22 cellular contexts compared by ENCODE assay signal in genomic region chr5:160171656-160172055, GRCh38. TPM values are rescaled to one million over a fixed set of nuclear protein-coding genes. Genes with fewer than 3 reads are reported as not detected.
DNase-seq lines count a peak whose midpoint lies in the region; FAIRE-seq and TF ChIP-seq lines count a peak whose summit lies in the region.
"Had no signal": no experiment of that assay in that cellular context is flagged by ENCODE, and none has a peak within 500 bp of the region (broad histone marks: within the 10 kb centered on the region; RNA-seq: fewer than 3 reads in every experiment).

No MANE protein-coding gene starts in this region.

- no peaks in the 10 kb centered on the region for H3K79me2 ChIP-seq in H9 (ENCODE audit: insufficient read depth, low read length)
- H3K79me2 ChIP-seq in keratinocyte (ENCODE audit: control insufficient read depth, insufficient read depth, low read length): no peaks in the 10 kb centered on the region

- dilution Hi-C loops in keratinocyte (cut with MboI; ENCODE audit: extremely low pct_ligation_motif_present, low sequenced_read_pairs): no loop called here

- no peak overlapping the region for H3T11ph ChIP-seq in H9 (ENCODE audit: low read length)

- H3K9me1 ChIP-seq in keratinocyte (ENCODE audit: control insufficient read depth, extremely low read depth, insufficient read depth, low read length): peaks cover 2% of the 10 kb centered on the region

- H2AFZ ChIP-seq in H9 (ENCODE audit: low read length) (no peak overlapping the region), keratinocyte (ENCODE audit: control insufficient read depth, low read length) (no peak overlapping the region)

- H3K4me2 ChIP-seq in H9 (ENCODE audit: insufficient read depth, insufficient read length, low read length): no peak overlapping the region
- no peak overlapping the region for H3K4me2 ChIP-seq in keratinocyte (ENCODE audit: control insufficient read depth, extremely low read depth, insufficient read depth, low read depth, low read length)

- no peaks in the 10 kb centered on the region; a peak in 1 of 5 replicates for H3K9me3 Mint-ChIP-seq in H9
- H3K9me3 Mint-ChIP-seq: WTC11 had no signal

- H3K27me3 ChIP-seq in H9 (ENCODE audit: insufficient read depth, low read length) (no peaks in the 10 kb centered on the region), brain microvascular endothelial cell (replicated peaks) (no peaks in the 10 kb centered on the region), keratinocyte (ENCODE audit: control insufficient read depth, extremely low read depth, insufficient read depth, low read length) (no peaks in the 10 kb centered on the region)
- H3K27me3 ChIP-seq: upper lobe of left lung had no signal

- H3K14ac ChIP-seq in H9 (ENCODE audit: insufficient read depth, low read length): no peak overlapping the region

- H2BK12ac ChIP-seq in H9 (ENCODE audit: insufficient read length, low read depth, low read length): no peak overlapping the region

- no peaks in the 10 kb centered on the region for H3K79me1 ChIP-seq in H9 (ENCODE audit: insufficient read depth, low read depth, low read length, poor library complexity, severe bottlenecking)

- no peak overlapping the region for H2AK5ac ChIP-seq in H9 (ENCODE audit: insufficient read length, low read length)

- H3K4me3 ChIP-seq in brain microvascular endothelial cell (ENCODE audit: low read depth, low read length): no peak overlapping the region
- H3K4me3 ChIP-seq in keratinocyte (ENCODE audit: control insufficient read depth in 2 of 3, extremely low read depth in 1 of 3, insufficient read depth in 2 of 3, low read depth in 1 of 3, low read length in 3 of 3): no peak overlapping the region
- H3K4me3 ChIP-seq: spleen, upper lobe of left lung had no signal

- no CpG with 5 or more reads among the region's 2 CpGs for whole genome bisulfite sequencing in H9 (ENCODE audit: extremely low coverage, insufficient read length, low lambda C conversion rate)

- H3K4me1 ChIP-seq in H9 (ENCODE audit: insufficient read depth, low read length) (peaks cover 13% of the 10 kb centered on the region; the same call in 1 of the 2 replicates), keratinocyte (ENCODE audit: control insufficient read depth, extremely low read depth, insufficient read depth, low read length) (peaks cover 44% of the 10 kb centered on the region)

- H2BK5ac ChIP-seq in H9 (ENCODE audit: insufficient read length, low read length): no peak overlapping the region

- peak overlapping the region in 2 of 3 experiments; percentile 4 to 25; a peak in 3 of 7 replicates for H3K27ac Mint-ChIP-seq in H9
- H3K27ac Mint-ChIP-seq: WTC11 had no signal

- no peak overlapping the region for H3K27ac ChIP-seq in H9 (ENCODE audit: insufficient read length, low read depth, low read length)
- peak overlapping the region; percentile 27 for H3K27ac ChIP-seq in brain microvascular endothelial cell
- no peak overlapping the region for H3K27ac ChIP-seq in keratinocyte (ENCODE audit: control insufficient read depth, insufficient read depth, low read length)
- H3K27ac ChIP-seq: spleen, upper lobe of left lung had no signal

- no peak overlapping the region for H2BK15ac ChIP-seq in H9 (ENCODE audit: low read depth, low read length)

- no peak overlapping the region for H3K23ac ChIP-seq in H9 (ENCODE audit: insufficient read length, low read depth, low read length)

- peaks cover 58 to 63% of the 10 kb centered on the region in 2 experiments for H3K4me1 Mint-ChIP-seq in H9

- H3K4me3 Mint-ChIP-seq in H9: no peak overlapping the region
- H3K4me3 Mint-ChIP-seq: WTC11 had no signal

- H3K9ac ChIP-seq in H9 (ENCODE audit: extremely low read depth, insufficient read length, low read length) (no peak overlapping the region), keratinocyte (ENCODE audit: control insufficient read depth, extremely low read depth, insufficient read depth, low read length) (no peak overlapping the region)

- H3K36me3 ChIP-seq in brain microvascular endothelial cell (replicated peaks) (no peaks in the 10 kb centered on the region), keratinocyte (ENCODE audit: control insufficient read depth in 2 of 2, extremely low read depth in 1 of 2, insufficient read depth in 2 of 2, low read length in 2 of 2) (no peaks in the 10 kb centered on the region)
- H3K36me3 ChIP-seq: spleen, upper lobe of left lung had no signal

- no peak overlapping the region for H2BK20ac ChIP-seq in H9 (ENCODE audit: low read depth, low read length, poor library complexity, severe bottlenecking)

- no peak overlapping the region for H2BK120ac ChIP-seq in H9 (ENCODE audit: low read depth, low read length, poor library complexity, severe bottlenecking)

- in situ Hi-C loops in brain microvascular endothelial cell (cut with HindIII; ENCODE audit: low pct_ligation_motif_present, low sequenced_read_pairs): no loop called here

- FAIRE-seq in keratinocyte (lab: Jason Lieb, UNC): peak; percentile 69
- no peak for FAIRE-seq in GM19239 (lab: Jason Lieb, UNC)

- no peak for DNase-seq in H9
- peak; percentile 79 for DNase-seq in NCI-H524 treated with DMSO at 0.1 percent for 48 hours (lab: John Stamatoyannopoulos, UW)
- DNase-seq in brain microvascular endothelial cell: peak; percentile 61
- DNase-seq in keratinocyte (ENCODE audit: low read depth, low spot score): no peak
- no peak for DNase-seq in LoVo (ENCODE audit: low spot score)
- no peak for DNase-seq in amniotic stem cell (lab: John Stamatoyannopoulos, UW)
- DNase-seq in GM19239 (ENCODE audit: insufficient read length, low spot score): no peak
- DNase-seq: activated CD4-positive, alpha-beta T cell treated with anti-CD3 and anti-CD28 coated beads, Interleukin-2, amount 50 U/mL, for 48 hours; activated effector memory CD4-positive, alpha-beta T cell treated with anti-CD3 and anti-CD28 coated beads, Interleukin-2, amount 50 U/mL, for 16 hours; central memory CD4-positive, alpha-beta T cell; Kasumi-1; left colon; NCI-H1105; NCI-H2081 treated with DMSO at 0.1 percent for 48 hours; NCI-H774; spleen; stimulated activated CD4-positive, alpha-beta T cell treated with anti-CD3 and anti-CD28 coated beads, Interleukin-4, amount 100 ng/mL, for 4 hours; upper lobe of left lung had no signal

- no peak overlapping the region for H4K8ac ChIP-seq in H9 (replicated peaks; ENCODE audit: insufficient read length, low read depth, low read length)

- no peak overlapping the region for H4K91ac ChIP-seq in H9 (ENCODE audit: insufficient read length, low read depth, low read length)

- H3K23me2 ChIP-seq in H9 (ENCODE audit: insufficient read length, low read depth, low read length, poor library complexity, severe bottlenecking): no peaks in the 10 kb centered on the region

- no peak overlapping the region for H3K18ac ChIP-seq in H9 (ENCODE audit: insufficient read length, low read depth, low read length)

- H3K9me3 ChIP-seq in H9 (ENCODE audit: control insufficient read depth, low read depth, low read length) (no peaks in the 10 kb centered on the region), keratinocyte (ENCODE audit: control insufficient read depth, low read depth, low read length) (no peaks in the 10 kb centered on the region)
- H3K9me3 ChIP-seq: spleen, upper lobe of left lung had no signal

- no peaks in the 10 kb centered on the region for H3K27me3 Mint-ChIP-seq in H9 (ENCODE audit: low read depth)

- no peak overlapping the region for H4K5ac ChIP-seq in H9 (ENCODE audit: insufficient read length, low read depth, low read length)

- H3K36me3 Mint-ChIP-seq in H9 (ENCODE audit: insufficient read depth in 1 of 3, low read depth in 3 of 3): no peaks in the 10 kb centered on the region; a peak in 2 of 7 replicates
- H3K36me3 Mint-ChIP-seq: WTC11 had no signal

- H4K20me1 ChIP-seq in H9 (ENCODE audit: control insufficient read depth, insufficient read depth, insufficient read length): no peaks in the 10 kb centered on the region
- H4K20me1 ChIP-seq in keratinocyte (ENCODE audit: control insufficient read depth, extremely low read depth, insufficient read depth, low read length): no peaks in the 10 kb centered on the region

- no peak for TF ChIP-seq CTCF in H9 (conservative IDR thresholded peaks at IDR 0.05)
- TF ChIP-seq CTCF in brain microvascular endothelial cell (IDR thresholded peaks at IDR 0.05; ENCODE audit: low read depth, low read length, missing control alignments): no peak
- no peak for TF ChIP-seq CTCF in keratinocyte (optimal IDR thresholded peaks at IDR 0.05 in 1 of 3, IDR thresholded peaks at IDR 0.05 in 1 of 3, conservative IDR thresholded peaks at IDR 0.05 in 1 of 3; ENCODE audit: extremely low read depth in 1 of 3, insufficient read depth in 2 of 3, low read length in 3 of 3)

- no peak overlapping the region for H3K56ac ChIP-seq in H9 (ENCODE audit: insufficient read length, low read depth, low read length)

- H3K4ac ChIP-seq in H9 (ENCODE audit: low read depth, low read length): no peak overlapping the region

RNA-seq across cellular contexts. Expression of gene PWWP2A, which starts 52.4 kb away (rescaled TPM):
- 63.5 and 66.7 TPM in 2 replicates for total RNA-seq in H9 (2021)
- polyA plus RNA-seq in keratinocyte: 11.6 to 13.1 TPM (median 12.4 TPM) in 3 replicates
- polyA plus RNA-seq in keratinocyte (2011; ENCODE audit: low read depth): 7.3 TPM
- polyA plus RNA-seq in keratinocyte (2011; cell fraction: cytosol; rRNA removed): 7.6 and 11.9 TPM in 2 replicates
- 21.7 and 23.0 TPM in 2 replicates for polyA plus RNA-seq in keratinocyte (2011; cell fraction: nucleus; rRNA removed)
- 10.3 and 10.6 TPM in 2 replicates for polyA plus RNA-seq in keratinocyte (2012; ENCODE audit: low replicate concordance)
- polyA minus RNA-seq in keratinocyte: 6.2 to 20.8 TPM (median 7.1 TPM) in 3 replicates
- 6.1 TPM for polyA minus RNA-seq in keratinocyte (2011; cell fraction: cytosol; rRNA and poly(A)+ RNA removed)
- 6.5 and 17.2 TPM in 2 replicates for polyA minus RNA-seq in keratinocyte (2011; cell fraction: nucleus; rRNA and poly(A)+ RNA removed)

RNA-seq across cellular contexts. Expression of gene FABP6, which starts 57.6 kb away (rescaled TPM):
- total RNA-seq in H9 (2021): 5.2 and 6.2 TPM in 2 replicates
- 0.25 to 1.7 TPM in 2 of 3 replicates, not detected in the other for polyA plus RNA-seq in keratinocyte
- not detected for polyA plus RNA-seq in keratinocyte (2011; ENCODE audit: low read depth)
- 0.34 and 0.51 TPM in 2 replicates for polyA plus RNA-seq in keratinocyte (2011; cell fraction: cytosol; rRNA removed)
- 0.32 TPM in 1 of 2 replicates, not detected in the other for polyA plus RNA-seq in keratinocyte (2011; cell fraction: nucleus; rRNA removed)
- not detected in 2 replicates for polyA plus RNA-seq in keratinocyte (2012; ENCODE audit: low replicate concordance)
- polyA minus RNA-seq in keratinocyte: not detected in 3 replicates
- polyA minus RNA-seq in keratinocyte (2011; cell fraction: cytosol; rRNA and poly(A)+ RNA removed): not detected
- polyA minus RNA-seq in keratinocyte (2011; cell fraction: nucleus; rRNA and poly(A)+ RNA removed): not detected in 2 replicates
- total RNA-seq: epithelial cell of proximal tubule, left colon, mononuclear cell, pulmonary artery endothelial cell, spleen had no signal

Comparison
In these comparisons a context has a peak if more than half of its experiments do, and no peak if none do; other contexts are left out.
1. DNase-seq: peak in NCI-H524 treated with DMSO at 0.1 percent for 48 hours (single experiment) and brain microvascular endothelial cell (single experiment); none in H9 (single experiment), keratinocyte (single experiment), LoVo (single experiment), amniotic stem cell (single experiment) and GM19239 (single experiment).